ENCODE assay signal across 10 cellular contexts in the genomic region with DNA sequence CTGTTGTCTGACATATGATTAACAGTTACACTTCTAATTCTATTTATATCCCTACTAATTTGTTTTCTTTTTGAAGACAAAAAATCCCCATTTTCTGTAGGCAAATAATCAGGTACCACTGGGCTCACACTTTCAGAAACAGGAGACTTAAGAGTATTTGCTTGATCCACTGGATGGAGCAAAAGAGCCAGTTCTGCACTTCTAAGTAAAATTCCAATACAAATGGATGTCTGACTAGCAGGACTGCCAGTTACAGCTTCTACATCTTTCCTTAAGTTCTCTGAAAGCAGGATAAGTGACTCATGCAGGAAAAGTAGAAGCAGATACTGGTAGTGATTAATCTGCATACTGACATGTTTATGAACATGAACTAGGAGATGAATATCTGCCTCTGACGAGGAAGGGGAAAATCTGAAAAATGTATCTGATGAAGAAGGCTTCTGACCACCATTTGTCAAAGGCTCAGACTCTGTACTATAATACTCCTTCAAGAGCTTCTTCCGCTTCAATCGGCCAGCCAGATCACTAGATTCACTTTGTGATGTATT.
DNase-seq lines count a peak whose midpoint lies in the region; ATAC-seq and TF ChIP-seq lines count a peak whose summit lies in the region.
"Had no signal": no experiment of that assay in that cellular context is flagged by ENCODE, and none has a peak within 500 bp of the region (broad histone marks: within the 10 kb centered on the region; RNA-seq: fewer than 3 reads in every experiment).

No MANE protein-coding gene starts in this region.

- peak; percentile 64 for TF ChIP-seq RAD21 in SK-N-SH (IDR thresholded peaks at IDR 0.05; ENCODE audit: low read length)

- no peaks in the 10 kb centered on the region for H3K27me3 Mint-ChIP-seq in HFFc6 (ENCODE audit: insufficient read depth)
- H3K27me3 Mint-ChIP-seq: brain had no signal

- H3K79me2 ChIP-seq in SK-N-SH (ENCODE audit: insufficient read depth) (no peaks in the 10 kb centered on the region), MM.1S (ENCODE audit: low read length) (no peaks in the 10 kb centered on the region)

- ATAC-seq in HG03196 (IDR thresholded peaks at IDR 0.05; ENCODE audit: unreplicated experiment) = no peak
- ATAC-seq: right lobe of liver had no signal

- H3K27ac ChIP-seq in SK-N-SH (ENCODE audit: low read depth in 2 of 2, low read length in 1 of 2) = peak overlapping the region; percentile 55 to 92; a peak in 3 of 4 replicates
- no peak overlapping the region for H3K27ac ChIP-seq in MM.1S (ENCODE audit: low read length)
- H3K27ac ChIP-seq: right lobe of liver had no signal

- H3K27me3 ChIP-seq in SK-N-SH (ENCODE audit: insufficient read depth) = no peaks in the 10 kb centered on the region
- H3K27me3 ChIP-seq in MM.1S (replicated peaks; ENCODE audit: insufficient read depth, low read length) = no peaks in the 10 kb centered on the region
- no peaks in the 10 kb centered on the region for H3K27me3 ChIP-seq in MG63
- H3K27me3 ChIP-seq: right lobe of liver had no signal

- H3K4me2 ChIP-seq in SK-N-SH (peak overlapping the region; percentile 65), MM.1S (ENCODE audit: low read depth, low read length) (no peak overlapping the region)

- 33% methylated on average over 3 of the region's 3 CpGs for WGBS in SK-N-SH (ENCODE audit: low lambda C conversion rate)

- H3K36me3 ChIP-seq in SK-N-SH (replicated peaks in 1 of 2; ENCODE audit: control insufficient read depth in 1 of 2, insufficient read depth in 2 of 2, low read length in 1 of 2) (peaks cover 16 to 43% of the 10 kb centered on the region in 2 experiments), MM.1S (replicated peaks; ENCODE audit: insufficient read depth, low read length) (no peaks in the 10 kb centered on the region), MG63 (peaks cover 6% of the 10 kb centered on the region)

- peaks cover 50% of the 10 kb centered on the region for H3K4me1 Mint-ChIP-seq in HFFc6 (ENCODE audit: low read depth)
- H3K4me1 Mint-ChIP-seq: brain had no signal

- peak overlapping the region; percentile 90 for H3K27ac Mint-ChIP-seq in HFFc6
- H3K27ac Mint-ChIP-seq: brain had no signal

- peak overlapping the region; percentile 68 for H3K4me3 Mint-ChIP-seq in HFFc6
- H3K4me3 Mint-ChIP-seq: brain had no signal

- H3K4me3 ChIP-seq in SK-N-SH (ENCODE audit: low read depth in 2 of 2, low read length in 1 of 2) = peak overlapping the region in 1 of 2 experiments; percentile 25; a peak in 1 of 4 replicates
- no peak overlapping the region for H3K4me3 ChIP-seq in MM.1S (ENCODE audit: low read length)
- H3K4me3 ChIP-seq in MG63 = no peak overlapping the region
- H3K4me3 ChIP-seq: right lobe of liver had no signal

- H3K9me3 Mint-ChIP-seq in HFFc6 = no peaks in the 10 kb centered on the region

- POLR2A ChIA-PET in SK-N-SH (lab: Yijun Ruan, JAX) = no interaction called here

- H3K9ac ChIP-seq in SK-N-SH (peak overlapping the region; percentile 51), MM.1S (ENCODE audit: low read length) (no peak overlapping the region)

- peak in 1 of 2 experiments; percentile 96; a peak in 2 of 4 replicates for TF ChIP-seq EP300 in SK-N-SH (IDR thresholded peaks at IDR 0.05; ENCODE audit: borderline replicate concordance in 1 of 2, low read depth in 1 of 2, low read length in 1 of 2)

- H4K20me1 ChIP-seq in SK-N-SH (ENCODE audit: insufficient read depth) (no peaks in the 10 kb centered on the region), MM.1S (ENCODE audit: insufficient read depth, low read length) (no peaks in the 10 kb centered on the region)

- H3F3A ChIP-seq in SK-N-SH (replicated peaks; ENCODE audit: insufficient read depth) (peaks cover 28% of the 10 kb centered on the region), MM.1S (ENCODE audit: insufficient read depth, low read length) (no peaks in the 10 kb centered on the region)

- CTCF ChIA-PET in SK-N-SH (lab: Yijun Ruan, JAX) = interaction anchor here (1.0 to 1.2 kb wide), 2 partner anchors 19 to 58 kb away, joined by 3 to 4 read pairs; no protein-coding TSS in a partner anchor

- TF ChIP-seq CTCF in HFFc6 (IDR thresholded peaks at IDR 0.05) = peak; percentile 71
- peak; percentile 75 for TF ChIP-seq CTCF in SK-N-SH (IDR thresholded peaks at IDR 0.05)
- TF ChIP-seq CTCF in MM.1S (IDR thresholded peaks at IDR 0.05; ENCODE audit: low read length) = no peak

- peak overlapping the region; percentile 69 for H2AFZ ChIP-seq in SK-N-SH (ENCODE audit: low read depth)
- no peak overlapping the region for H2AFZ ChIP-seq in MM.1S (ENCODE audit: low read length)

- H3K9me3 ChIP-seq in SK-N-SH (no peaks in the 10 kb centered on the region), MM.1S (replicated peaks; ENCODE audit: insufficient read depth, low read length) (no peaks in the 10 kb centered on the region), MG63 (no peaks in the 10 kb centered on the region)
- H3K9me3 ChIP-seq: right lobe of liver had no signal

- peaks cover 0 to 16% of the 10 kb centered on the region in 2 experiments for H3K4me1 ChIP-seq in SK-N-SH (ENCODE audit: control insufficient read depth in 1 of 2, insufficient read depth in 2 of 2, low read depth in 1 of 2, low read length in 1 of 2)
- no peaks in the 10 kb centered on the region; the same call in 1 of the 2 replicates for H3K4me1 ChIP-seq in MM.1S (ENCODE audit: low read length)
- H3K4me1 ChIP-seq: right lobe of liver had no signal

- peak; percentile 44 for DNase-seq in Daoy (ENCODE audit: low read depth)
- DNase-seq in HFFc6 = peak; percentile 97
- DNase-seq in SK-N-SH = peak; percentile 9
- DNase-seq in iris pigment epithelial cell (ENCODE audit: low read depth) = peak; percentile 94
- no peak for DNase-seq in MM.1S
- no peak for DNase-seq in NCI-H446 (lab: John Stamatoyannopoulos, UW)
- DNase-seq in MG63 = no peak
- DNase-seq: right lobe of liver had no signal

- H3K9me2 ChIP-seq in SK-N-SH (no peaks in the 10 kb centered on the region), MM.1S (replicated peaks; ENCODE audit: insufficient read depth, low read length) (no peaks in the 10 kb centered on the region)

- H3K36me3 Mint-ChIP-seq in HFFc6 (ENCODE audit: low read depth) = peaks cover 22% of the 10 kb centered on the region

TF ChIP-seq in SK-N-SH, 30 proteins besides CTCF, POLR2A, EP300 and RAD21 (continues in another document):
- TF ChIP-seq, protein P1, sequence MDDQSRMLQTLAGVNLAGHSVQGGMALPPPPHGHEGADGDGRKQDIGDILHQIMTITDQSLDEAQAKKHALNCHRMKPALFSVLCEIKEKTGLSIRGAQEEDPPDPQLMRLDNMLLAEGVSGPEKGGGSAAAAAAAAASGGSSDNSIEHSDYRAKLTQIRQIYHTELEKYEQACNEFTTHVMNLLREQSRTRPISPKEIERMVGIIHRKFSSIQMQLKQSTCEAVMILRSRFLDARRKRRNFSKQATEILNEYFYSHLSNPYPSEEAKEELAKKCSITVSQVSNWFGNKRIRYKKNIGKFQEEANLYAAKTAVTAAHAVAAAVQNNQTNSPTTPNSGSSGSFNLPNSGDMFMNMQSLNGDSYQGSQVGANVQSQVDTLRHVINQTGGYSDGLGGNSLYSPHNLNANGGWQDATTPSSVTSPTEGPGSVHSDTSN (IDR thresholded peaks at IDR 0.05) = peak; percentile 98
- TF ChIP-seq FOXM1 (IDR thresholded peaks at IDR 0.05; ENCODE audit: low read depth) (peak; percentile 81; the same call in 1 of the 2 replicates), FOXJ3 (CRISPR knock-in tag; IDR thresholded peaks at IDR 0.05) (no peak), CHD2 (IDR thresholded peaks at IDR 0.05; ENCODE audit: low read length, partially characterized antibody) (no peak), SMC3 (IDR thresholded peaks at IDR 0.05; ENCODE audit: low read depth, low read length) (peak; percentile 51), MXI1 (IDR thresholded peaks at IDR 0.05; ENCODE audit: low read depth, low read length) (no peak), TCF12 (IDR thresholded peaks at IDR 0.05) (peak; percentile 96), GATA2 (CRISPR knock-in tag; IDR thresholded peaks at IDR 0.05) (no peak), NFIC (IDR thresholded peaks at IDR 0.05; ENCODE audit: borderline replicate concordance) (peak; percentile 76; the same call in 1 of the 2 replicates), SIN3A (IDR thresholded peaks at IDR 0.05; ENCODE audit: borderline replicate concordance, low read depth, low read length) (peak; percentile 68; the same call in 1 of the 2 replicates), FOSL2 (IDR thresholded peaks at IDR 0.05; ENCODE audit: borderline replicate concordance, low read depth) (peak; percentile 98), RFX5 (IDR thresholded peaks at IDR 0.05; ENCODE audit: low read length) (no peak), YY1 (IDR thresholded peaks at IDR 0.05; ENCODE audit: low read depth) (peak; percentile 54; the same call in 1 of the 2 replicates), JUND (IDR thresholded peaks at IDR 0.05) (peak; percentile 99)
- TF ChIP-seq, protein P2, sequence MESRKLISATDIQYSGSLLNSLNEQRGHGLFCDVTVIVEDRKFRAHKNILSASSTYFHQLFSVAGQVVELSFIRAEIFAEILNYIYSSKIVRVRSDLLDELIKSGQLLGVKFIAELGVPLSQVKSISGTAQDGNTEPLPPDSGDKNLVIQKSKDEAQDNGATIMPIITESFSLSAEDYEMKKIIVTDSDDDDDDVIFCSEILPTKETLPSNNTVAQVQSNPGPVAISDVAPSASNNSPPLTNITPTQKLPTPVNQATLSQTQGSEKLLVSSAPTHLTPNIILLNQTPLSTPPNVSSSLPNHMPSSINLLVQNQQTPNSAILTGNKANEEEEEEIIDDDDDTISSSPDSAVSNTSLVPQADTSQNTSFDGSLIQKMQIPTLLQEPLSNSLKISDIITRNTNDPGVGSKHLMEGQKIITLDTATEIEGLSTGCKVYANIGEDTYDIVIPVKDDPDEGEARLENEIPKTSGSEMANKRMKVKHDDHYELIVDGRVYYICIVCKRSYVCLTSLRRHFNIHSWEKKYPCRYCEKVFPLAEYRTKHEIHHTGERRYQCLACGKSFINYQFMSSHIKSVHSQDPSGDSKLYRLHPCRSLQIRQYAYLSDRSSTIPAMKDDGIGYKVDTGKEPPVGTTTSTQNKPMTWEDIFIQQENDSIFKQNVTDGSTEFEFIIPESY (IDR thresholded peaks at IDR 0.05; ENCODE audit: borderline replicate concordance, low read depth) = no peak
- TF ChIP-seq, protein P3, sequence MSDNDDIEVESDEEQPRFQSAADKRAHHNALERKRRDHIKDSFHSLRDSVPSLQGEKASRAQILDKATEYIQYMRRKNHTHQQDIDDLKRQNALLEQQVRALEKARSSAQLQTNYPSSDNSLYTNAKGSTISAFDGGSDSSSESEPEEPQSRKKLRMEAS (IDR thresholded peaks at IDR 0.05; ENCODE audit: low read depth) = peak; percentile 75

Comparison
In these comparisons a context has a peak if more than half of its experiments do, and no peak if none do; other contexts are left out.
1. DNase-seq: peak in Daoy (single experiment), HFFc6 (single experiment), SK-N-SH (single experiment) and iris pigment epithelial cell (single experiment); none in MM.1S (single experiment), NCI-H446 (0 of 2) and MG63 (single experiment).